16 cellular contexts compared by ENCODE assay signal in the genomic region with DNA sequence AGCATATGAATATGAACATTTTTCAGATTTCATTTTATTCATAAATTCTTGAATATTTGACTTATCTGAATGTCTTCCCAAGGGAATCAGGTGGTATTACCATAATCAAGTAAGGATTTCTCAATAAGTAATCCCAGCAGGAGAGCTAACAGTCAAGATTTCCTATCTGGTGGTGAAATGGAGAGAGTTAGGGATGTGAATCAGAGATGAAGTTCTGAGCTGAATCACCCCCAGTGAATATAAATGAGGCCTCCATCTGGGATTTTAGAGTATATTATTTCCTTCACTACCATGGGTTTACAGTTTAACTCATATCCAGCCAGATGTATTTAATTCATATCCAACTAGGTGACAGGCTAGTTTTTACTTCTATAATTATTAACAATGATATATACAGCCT.
DNase-seq lines count a peak whose midpoint lies in the region; ATAC-seq, FAIRE-seq and TF ChIP-seq lines count a peak whose summit lies in the region.
"Had no signal": no experiment of that assay in that cellular context is flagged by ENCODE, and none has a peak within 500 bp of the region (broad histone marks: within the 10 kb centered on the region; RNA-seq: fewer than 3 reads in every experiment).

No MANE protein-coding gene starts in this region.

- no peak overlapping the region for H3K4me2 ChIP-seq in mesenchymal stem cell (ENCODE audit: low read length, poor library complexity, severe bottlenecking)

- H3K9me3 ChIP-seq in mesenchymal stem cell (ENCODE audit: control insufficient read depth, low read length) = no peaks in the 10 kb centered on the region
- H3K9me3 ChIP-seq in CD4-positive, alpha-beta memory T cell (ENCODE audit: control insufficient read depth in 1 of 2, low read length in 2 of 2) = no peaks in the 10 kb centered on the region
- H3K9me3 ChIP-seq: adrenal gland, BE2C, ovary, thoracic aorta had no signal

- POLR2A ChIA-PET in CD4-positive, alpha-beta memory T cell (lab: Charles Lee; ENCODE audit: partially characterized antibody) = no interaction called here

- no peaks in the 10 kb centered on the region for H3K4me1 ChIP-seq in mesenchymal stem cell (ENCODE audit: control insufficient read depth, insufficient read depth, low read depth, low read length)
- no peaks in the 10 kb centered on the region for H3K4me1 ChIP-seq in CD4-positive, alpha-beta memory T cell (ENCODE audit: insufficient read depth, low read length)
- H3K4me1 ChIP-seq: adrenal gland had no signal

- H3K23ac ChIP-seq in mesenchymal stem cell (ENCODE audit: low read length in 2 of 2) = no peak overlapping the region

- no peak overlapping the region for H3K4me3 ChIP-seq in mesenchymal stem cell (ENCODE audit: insufficient read depth in 1 of 2, low read depth in 1 of 2, low read length in 2 of 2)
- H3K4me3 ChIP-seq in CD4-positive, alpha-beta memory T cell (ENCODE audit: low read length in 2 of 2) = no peak overlapping the region
- H3K4me3 ChIP-seq: adrenal gland, ovary, thoracic aorta had no signal

- H3K27ac ChIP-seq in mesenchymal stem cell (ENCODE audit: low read length, poor library complexity, severe bottlenecking) = peak overlapping the region; percentile 23
- no peak overlapping the region for H3K27ac ChIP-seq in CD4-positive, alpha-beta memory T cell (ENCODE audit: low read depth, low read length)
- H3K27ac ChIP-seq: adrenal gland, ovary, thoracic aorta had no signal

- no peak for DNase-seq in Calu3
- DNase-seq in RCC 7860 (ENCODE audit: low spot score) = peak; percentile 65
- peak; percentile 19 for DNase-seq in dedifferentiated amniotic fluid mesenchymal stem cell (ENCODE audit: extremely low spot score)
- DNase-seq in mesenchymal stem cell = peak; percentile 59
- no peak for DNase-seq in effector CD8-positive, alpha-beta T cell (lab: John Stamatoyannopoulos, UW)
- no peak for DNase-seq in CD4-positive, alpha-beta memory T cell
- no peak for DNase-seq in DMS53 treated with DMSO at 0.1 percent for 48 hours (lab: John Stamatoyannopoulos, UW; ENCODE audit: unreplicated experiment)
- DNase-seq: activated CD8-positive, alpha-beta T cell treated with anti-CD3 and anti-CD28 coated beads for 36 hours; adrenal gland; BE2C; cortex of kidney; NCI-H774; ovary; stimulated activated CD4-positive, alpha-beta T cell treated with anti-CD3 and anti-CD28 coated beads, Interleukin-4, amount 100 ng/mL, for 1 hour had no signal

- H3K4me3 Mint-ChIP-seq in Calu3 (ENCODE audit: low read depth, unreplicated experiment) = no peak overlapping the region
- H3K4me3 Mint-ChIP-seq in CD4-positive, alpha-beta memory T cell = no peak overlapping the region
- H3K4me3 Mint-ChIP-seq: activated CD8-positive, alpha-beta T cell treated with anti-CD3 and anti-CD28 coated beads for 36 hours had no signal

- no peaks in the 10 kb centered on the region for H3K27me3 Mint-ChIP-seq in Calu3 (ENCODE audit: unreplicated experiment)
- no peaks in the 10 kb centered on the region for H3K27me3 Mint-ChIP-seq in CD4-positive, alpha-beta memory T cell

- H3K27ac Mint-ChIP-seq in Calu3 (ENCODE audit: unreplicated experiment) = peak overlapping the region; percentile 85
- no peak overlapping the region for H3K27ac Mint-ChIP-seq in CD4-positive, alpha-beta memory T cell
- H3K27ac Mint-ChIP-seq: activated CD8-positive, alpha-beta T cell treated with anti-CD3 and anti-CD28 coated beads for 36 hours had no signal

- H2AK5ac ChIP-seq in mesenchymal stem cell (ENCODE audit: low read length, severe bottlenecking) = no peak overlapping the region

- no peak overlapping the region for H3K18ac ChIP-seq in mesenchymal stem cell (ENCODE audit: low read depth in 1 of 2, low read length in 2 of 2)

- H3K9me3 Mint-ChIP-seq in Calu3 (ENCODE audit: low read depth, unreplicated experiment) = peaks cover 2% of the 10 kb centered on the region
- peaks cover 0 to 5% (median 0%) of the 10 kb centered on the region in 8 donors for H3K9me3 Mint-ChIP-seq in CD4-positive, alpha-beta memory T cell

- no peak overlapping the region for H2AFZ ChIP-seq in mesenchymal stem cell (ENCODE audit: low read depth, low read length)

- no TSS peak for BruUV-seq in Calu3 (replicated peaks; lab: Mats Ljungman, UMichigan)

- peak; percentile 97 for FAIRE-seq in RCC 7860 (lab: Jason Lieb, UNC)

- H2BK5ac ChIP-seq in mesenchymal stem cell (ENCODE audit: low read depth, low read length, poor library complexity, severe bottlenecking) = no peak overlapping the region

- no peak for TF ChIP-seq CTCF in Calu3 (IDR thresholded peaks at IDR 0.05; ENCODE audit: unreplicated experiment)

- ATAC-seq in GM19324 (IDR thresholded peaks at IDR 0.05; ENCODE audit: low FRiP score, unreplicated experiment) = no peak
- ATAC-seq: activated CD8-positive, alpha-beta T cell treated with anti-CD3 and anti-CD28 coated beads for 36 hours had no signal

- H4K91ac ChIP-seq in mesenchymal stem cell (ENCODE audit: low read length) = no peak overlapping the region

- H2BK15ac ChIP-seq in mesenchymal stem cell (ENCODE audit: low read depth, poor library complexity, severe bottlenecking) = no peak overlapping the region

- no peak overlapping the region for H2BK120ac ChIP-seq in mesenchymal stem cell (ENCODE audit: low read depth, low read length)

- H3K4me1 Mint-ChIP-seq in Calu3 (ENCODE audit: low read depth, unreplicated experiment) = peaks cover 24% of the 10 kb centered on the region
- peaks cover 0 to 5% (median 0%) of the 10 kb centered on the region in 4 donors for H3K4me1 Mint-ChIP-seq in CD4-positive, alpha-beta memory T cell

- H3K36me3 Mint-ChIP-seq in Calu3 (ENCODE audit: insufficient read depth, unreplicated experiment) = peaks cover 15% of the 10 kb centered on the region
- no peaks in the 10 kb centered on the region for H3K36me3 Mint-ChIP-seq in CD4-positive, alpha-beta memory T cell

- H3K9ac ChIP-seq in mesenchymal stem cell (ENCODE audit: low read length) = peak overlapping the region; percentile 85

- intact Hi-C loops in Calu3 (cut with micrococcal nuclease; ENCODE audit: unreplicated experiment) = loop anchor here (1.0 to 5.0 kb wide), 2 partner anchors 60 to 115 kb away; no protein-coding TSS in a partner anchor
- intact Hi-C loops in CD4-positive, alpha-beta memory T cell (cut with micrococcal nuclease) = no loop called here

- H3K36me3 ChIP-seq in mesenchymal stem cell (ENCODE audit: control insufficient read depth in 1 of 2, insufficient read depth in 2 of 2, low read depth in 1 of 2, low read length in 2 of 2) = no peaks in the 10 kb centered on the region
- H3K36me3 ChIP-seq in CD4-positive, alpha-beta memory T cell (ENCODE audit: insufficient read depth, low read length) = no peaks in the 10 kb centered on the region
- H3K36me3 ChIP-seq: adrenal gland, BE2C, ovary, thoracic aorta had no signal

- no peak overlapping the region for H4K8ac ChIP-seq in mesenchymal stem cell (ENCODE audit: low read length)

- no peaks in the 10 kb centered on the region for H3K27me3 ChIP-seq in mesenchymal stem cell (ENCODE audit: control insufficient read depth in 1 of 2, insufficient read depth in 1 of 2, low read length in 2 of 2)
- no peaks in the 10 kb centered on the region for H3K27me3 ChIP-seq in CD4-positive, alpha-beta memory T cell (ENCODE audit: insufficient read depth, low read length)
- H3K27me3 ChIP-seq: adrenal gland, BE2C, ovary had no signal

- H3K14ac ChIP-seq in mesenchymal stem cell (ENCODE audit: low read length in 2 of 2) = no peak overlapping the region

- CTCF ChIA-PET in Calu3 (lab: Charles Lee) = interaction anchor here (1.1 to 1.2 kb wide), 3 partner anchors 11 to 60 kb away, joined by 3 to 4 read pairs (median 4); no protein-coding TSS in a partner anchor
- CTCF ChIA-PET in CD4-positive, alpha-beta memory T cell (lab: Charles Lee; ENCODE audit: partially characterized antibody) = no interaction called here

- H3K79me1 ChIP-seq in mesenchymal stem cell (replicated peaks; ENCODE audit: low read length, poor library complexity, severe bottlenecking) = no peaks in the 10 kb centered on the region

- no peak overlapping the region for H3K4ac ChIP-seq in mesenchymal stem cell (ENCODE audit: low read depth in 1 of 2, low read length in 2 of 2)

- H2BK12ac ChIP-seq in mesenchymal stem cell (ENCODE audit: low read length in 2 of 2) = no peak overlapping the region

Comparison
In these comparisons a context has a peak if more than half of its experiments do, and no peak if none do; other contexts are left out.
1. DNase-seq: peak in RCC 7860 (single experiment), dedifferentiated amniotic fluid mesenchymal stem cell (single experiment) and mesenchymal stem cell (single experiment); none in Calu3 (single experiment), effector CD8-positive, alpha-beta T cell (single experiment), CD4-positive, alpha-beta memory T cell (0 of 5) and DMS53 treated with DMSO at 0.1 percent for 48 hours (single experiment).